Comparison of ENCODE assay signal across 9 cellular contexts in genomic region chr6:122869437-122870024, GRCh38.
DNase-seq lines count a peak whose midpoint lies in the region; ATAC-seq and TF ChIP-seq lines count a peak whose summit lies in the region.
"Had no signal": no experiment of that assay in that cellular context is flagged by ENCODE, and none has a peak within 500 bp of the region (broad histone marks: within the 10 kb centered on the region; RNA-seq: fewer than 3 reads in every experiment).

No MANE protein-coding gene starts in this region.

- H3K4me2 ChIP-seq in Karpas-422 (ENCODE audit: low read depth, low read length, poor library complexity, severe bottlenecking) (no peak overlapping the region), OCI-LY1 (ENCODE audit: low read length) (no peak overlapping the region)

- peaks cover 19% of the 10 kb centered on the region for H3K4me1 Mint-ChIP-seq in endodermal cell
- H3K4me1 Mint-ChIP-seq in stimulated activated memory B cell treated with anti-CD40 and anti-IgM and Interleukin-4, amounts not matched to agents 10 μg/mL and 1 μg/mL and 100 μg/mL, for 72 hours: no peaks in the 10 kb centered on the region
- H3K4me1 Mint-ChIP-seq: activated naive CD4-positive, alpha-beta T cell treated with anti-CD3 and anti-CD28 coated beads, Interleukin-2, amount 50 U/mL, for 24 hours had no signal

- H3K27me3 ChIP-seq in Karpas-422 (ENCODE audit: low read length) (0 out of 2 replicates have a peak, but pooled peaks cover 3% of the 10 kb centered on the region), OCI-LY1 (ENCODE audit: insufficient read depth, low read length) (no peaks in the 10 kb centered on the region), endodermal cell (ENCODE audit: control insufficient read depth, insufficient read depth, low read length, poor library complexity, severe bottlenecking) (no peaks in the 10 kb centered on the region)

- H3K36me3 Mint-ChIP-seq in endodermal cell (ENCODE audit: low read depth): no peaks in the 10 kb centered on the region
- no peaks in the 10 kb centered on the region for H3K36me3 Mint-ChIP-seq in stimulated activated memory B cell treated with anti-CD40 and anti-IgM and Interleukin-4, amounts not matched to agents 10 μg/mL and 1 μg/mL and 100 μg/mL, for 72 hours
- H3K36me3 Mint-ChIP-seq: activated naive CD4-positive, alpha-beta T cell treated with anti-CD3 and anti-CD28 coated beads, Interleukin-2, amount 50 U/mL, for 24 hours had no signal

- DNase-seq in GM12865 (ENCODE audit: low read depth) (peak; percentile 50), Karpas-422 (peak; percentile 75), endodermal cell (peak; percentile 71), mucosa of gallbladder (ENCODE audit: low spot score) (peak; percentile 17), ecto neural progenitor cell (ENCODE audit: low spot score) (no peak)

- no peak overlapping the region for H3K27ac Mint-ChIP-seq in endodermal cell
- no peak overlapping the region for H3K27ac Mint-ChIP-seq in stimulated activated memory B cell treated with anti-CD40 and anti-IgM and Interleukin-4, amounts not matched to agents 10 μg/mL and 1 μg/mL and 100 μg/mL, for 72 hours
- H3K27ac Mint-ChIP-seq: activated naive CD4-positive, alpha-beta T cell treated with anti-CD3 and anti-CD28 coated beads, Interleukin-2, amount 50 U/mL, for 24 hours had no signal

- no peaks in the 10 kb centered on the region for H3K9me3 Mint-ChIP-seq in endodermal cell
- H3K9me3 Mint-ChIP-seq in stimulated activated memory B cell treated with anti-CD40 and anti-IgM and Interleukin-4, amounts not matched to agents 10 μg/mL and 1 μg/mL and 100 μg/mL, for 72 hours: no peaks in the 10 kb centered on the region
- H3K9me3 Mint-ChIP-seq: activated naive CD4-positive, alpha-beta T cell treated with anti-CD3 and anti-CD28 coated beads, Interleukin-2, amount 50 U/mL, for 24 hours had no signal

- H3K36me3 ChIP-seq in Karpas-422 (ENCODE audit: insufficient read depth, low read length) (no peaks in the 10 kb centered on the region), OCI-LY1 (ENCODE audit: insufficient read depth, low read length) (no peaks in the 10 kb centered on the region), endodermal cell (ENCODE audit: control insufficient read depth, insufficient read depth, low read length) (no peaks in the 10 kb centered on the region)

- peak; percentile 53 for TF ChIP-seq CTCF in GM12865 (IDR thresholded peaks at IDR 0.05; ENCODE audit: insufficient read depth, low read depth, low read length, missing control alignments)
- peak; percentile 43 for TF ChIP-seq CTCF in OCI-LY1 (IDR thresholded peaks at IDR 0.05; ENCODE audit: low read length)
- TF ChIP-seq CTCF in endodermal cell (conservative IDR thresholded peaks at IDR 0.05): peak; percentile 90

- H3K9me2 ChIP-seq in Karpas-422 (replicated peaks; ENCODE audit: insufficient read depth, low read length): no peaks in the 10 kb centered on the region
- no peaks in the 10 kb centered on the region for H3K9me2 ChIP-seq in OCI-LY1 (ENCODE audit: low read depth, low read length)

- H3F3A ChIP-seq in OCI-LY1 (ENCODE audit: insufficient read depth, low read length): no peaks in the 10 kb centered on the region

- H3K9me3 ChIP-seq in Karpas-422 (ENCODE audit: low read length) (no peaks in the 10 kb centered on the region), OCI-LY1 (ENCODE audit: low read length) (no peaks in the 10 kb centered on the region), endodermal cell (ENCODE audit: control insufficient read depth, low read length) (no peaks in the 10 kb centered on the region)

- H3K4me3 Mint-ChIP-seq in endodermal cell: no peak overlapping the region
- H3K4me3 Mint-ChIP-seq in stimulated activated memory B cell treated with anti-CD40 and anti-IgM and Interleukin-4, amounts not matched to agents 10 μg/mL and 1 μg/mL and 100 μg/mL, for 72 hours: no peak overlapping the region
- H3K4me3 Mint-ChIP-seq: activated naive CD4-positive, alpha-beta T cell treated with anti-CD3 and anti-CD28 coated beads, Interleukin-2, amount 50 U/mL, for 24 hours had no signal

- no peaks in the 10 kb centered on the region for H3K4me1 ChIP-seq in Karpas-422 (ENCODE audit: low read length)
- no peaks in the 10 kb centered on the region for H3K4me1 ChIP-seq in OCI-LY1 (ENCODE audit: insufficient read depth, low read length, severe bottlenecking)
- no peaks in the 10 kb centered on the region for H3K4me1 ChIP-seq in endodermal cell (ENCODE audit: control insufficient read depth, insufficient read depth, low read length)

- no peak overlapping the region for H3K27ac ChIP-seq in Karpas-422 (ENCODE audit: low read length)
- no peak overlapping the region for H3K27ac ChIP-seq in OCI-LY1 (ENCODE audit: low read depth, low read length, poor library complexity, severe bottlenecking)
- no peak overlapping the region for H3K27ac ChIP-seq in endodermal cell (ENCODE audit: low read depth, low read length)

- ATAC-seq in GM21786 (IDR thresholded peaks at IDR 0.05; ENCODE audit: unreplicated experiment): peak; percentile 82
- no peak for ATAC-seq in stimulated activated memory B cell treated with anti-CD40 and anti-IgM and Interleukin-4, amounts not matched to agents 10 μg/mL and 1 μg/mL and 100 μg/mL, for 72 hours

- H3K79me2 ChIP-seq in Karpas-422 (ENCODE audit: low read length): no peaks in the 10 kb centered on the region
- H3K79me2 ChIP-seq in OCI-LY1 (ENCODE audit: insufficient read depth, low read length): no peaks in the 10 kb centered on the region

- no peaks in the 10 kb centered on the region for H3K27me3 Mint-ChIP-seq in endodermal cell (ENCODE audit: insufficient read depth)
- H3K27me3 Mint-ChIP-seq in stimulated activated memory B cell treated with anti-CD40 and anti-IgM and Interleukin-4, amounts not matched to agents 10 μg/mL and 1 μg/mL and 100 μg/mL, for 72 hours: no peaks in the 10 kb centered on the region

- no peak overlapping the region for H3K4me3 ChIP-seq in GM12865 (ENCODE audit: low read depth, low read length)
- H3K4me3 ChIP-seq in Karpas-422 (ENCODE audit: low read length): no peak overlapping the region
- no peak overlapping the region for H3K4me3 ChIP-seq in OCI-LY1 (ENCODE audit: low read depth, low read length, poor library complexity, severe bottlenecking)
- no peak overlapping the region for H3K4me3 ChIP-seq in endodermal cell (ENCODE audit: low read length)

- H4K20me1 ChIP-seq in Karpas-422 (ENCODE audit: insufficient read depth, low read depth, low read length) (no peaks in the 10 kb centered on the region), OCI-LY1 (ENCODE audit: insufficient read depth, low read length) (no peaks in the 10 kb centered on the region)

- no peak overlapping the region for H2AFZ ChIP-seq in Karpas-422 (ENCODE audit: low read length)
- no peak overlapping the region for H2AFZ ChIP-seq in OCI-LY1 (ENCODE audit: low read length)

- H3K9ac ChIP-seq in Karpas-422 (ENCODE audit: low read length) (no peak overlapping the region), OCI-LY1 (ENCODE audit: low read length) (no peak overlapping the region), endodermal cell (ENCODE audit: extremely low read depth, low read length, poor library complexity, severe bottlenecking) (no peak overlapping the region)
